Comparison of ENCODE assay signal across 9 cellular contexts in genomic region chr18:55419939-55420664, GRCh38.
DNase-seq lines count a peak whose midpoint lies in the region; ATAC-seq and TF ChIP-seq lines count a peak whose summit lies in the region.
"Had no signal": no experiment of that assay in that cellular context is flagged by ENCODE, and none has a peak within 500 bp of the region (broad histone marks: within the 10 kb centered on the region; RNA-seq: fewer than 3 reads in every experiment).

No MANE protein-coding gene starts in this region.

- ATAC-seq in GM21447 (IDR thresholded peaks at IDR 0.05; ENCODE audit: unreplicated experiment) (peak; percentile 34), GM19023 (IDR thresholded peaks at IDR 0.05; ENCODE audit: unreplicated experiment) (no peak), HG03457 (IDR thresholded peaks at IDR 0.05; ENCODE audit: unreplicated experiment) (no peak)

- H3K36me3 Mint-ChIP-seq in glutamatergic neuron (ENCODE audit: unreplicated experiment) = no peaks in the 10 kb centered on the region
- H3K36me3 Mint-ChIP-seq: activated naive CD8-positive, alpha-beta T cell treated with anti-CD3 and anti-CD28 coated beads, Interleukin-2, amount 10 ng/mL, durations not matched to agents 7 days and 5 days had no signal

- H3K27ac Mint-ChIP-seq in glutamatergic neuron (ENCODE audit: unreplicated experiment) = peak overlapping the region; percentile 10
- H3K27ac Mint-ChIP-seq: activated naive CD8-positive, alpha-beta T cell treated with anti-CD3 and anti-CD28 coated beads, Interleukin-2, amount 10 ng/mL, durations not matched to agents 7 days and 5 days had no signal

- H3K4me3 Mint-ChIP-seq in glutamatergic neuron (ENCODE audit: unreplicated experiment) = peak overlapping the region; percentile 14
- H3K4me3 Mint-ChIP-seq: activated naive CD8-positive, alpha-beta T cell treated with anti-CD3 and anti-CD28 coated beads, Interleukin-2, amount 10 ng/mL, durations not matched to agents 7 days and 5 days had no signal

- no peaks in the 10 kb centered on the region for H3K36me3 ChIP-seq in adrenal gland (replicated peaks in 1 of 2)

- H3K27ac ChIP-seq in substantia nigra (ENCODE audit: low read depth, low read length, poor library complexity, severe bottlenecking) = peak overlapping the region; percentile 67
- H3K27ac ChIP-seq in adrenal gland = peak overlapping the region in 1 of 5 donors; percentile 27

- peaks cover 0 to 14% of the 10 kb centered on the region in 2 donors for H3K4me1 ChIP-seq in adrenal gland (replicated peaks in 1 of 2)

- 60 to 68% (median 67%) methylated on average over 7 of the region's 7 CpGs for WGBS in adrenal gland, 4 donors

- H3K27me3 Mint-ChIP-seq in glutamatergic neuron (ENCODE audit: unreplicated experiment) = peaks cover 13% of the 10 kb centered on the region

- H3K9me3 ChIP-seq in adrenal gland (replicated peaks in 1 of 3) = no peaks in the 10 kb centered on the region

- CTCF ChIA-PET in HEK293T (lab: Yijun Ruan, JAX) = no interaction called here

- DNase-seq in M059J (ENCODE audit: low read depth) (peak; percentile 72), glutamatergic neuron (no peak), substantia nigra (lab: John Stamatoyannopoulos, UW) (peak in 4 of 49 donors; percentile 18 to 54 (median 38)), adrenal gland (no peak), HEK293T (ENCODE audit: extremely low spot score) (no peak)
- DNase-seq: activated naive CD8-positive, alpha-beta T cell treated with anti-CD3 and anti-CD28 coated beads, Interleukin-2, amount 10 ng/mL, durations not matched to agents 7 days and 5 days had no signal

- peaks cover 77% of the 10 kb centered on the region for H3K4me1 Mint-ChIP-seq in glutamatergic neuron (ENCODE audit: low read depth, unreplicated experiment)

- TF ChIP-seq CTCF in glutamatergic neuron (IDR thresholded peaks at IDR 0.05; ENCODE audit: partially characterized antibody, unreplicated experiment) (no peak), adrenal gland (IDR thresholded peaks at IDR 0.05) (no peak)

- H3K27me3 ChIP-seq in adrenal gland = no peaks in the 10 kb centered on the region

- POLR2A ChIA-PET in HEK293T (lab: Yijun Ruan, JAX) = no interaction called here

- TF ChIP-seq POLR2A in adrenal gland (IDR thresholded peaks at IDR 0.05) = no peak

- H3K9me3 Mint-ChIP-seq in glutamatergic neuron (ENCODE audit: unreplicated experiment) = peaks cover 14% of the 10 kb centered on the region
- H3K9me3 Mint-ChIP-seq: activated naive CD8-positive, alpha-beta T cell treated with anti-CD3 and anti-CD28 coated beads, Interleukin-2, amount 10 ng/mL, durations not matched to agents 7 days and 5 days had no signal

- intact Hi-C loops in adrenal gland (cut with DNase I) = loop anchor here (10.0 kb wide), 2 partner anchors 75 to 1155 kb away; no protein-coding TSS in a partner anchor

- H3K4me3 ChIP-seq in adrenal gland = no peak overlapping the region

TF ChIP-seq in HEK293T, 16 proteins besides CTCF, POLR2A, EP300 and RAD21:
- TF ChIP-seq BHLHE40 (IDR thresholded peaks at IDR 0.05; ENCODE audit: borderline replicate concordance) (no peak), TARDBP (IDR thresholded peaks at IDR 0.05) (no peak), PKNOX1 (IDR thresholded peaks at IDR 0.05) (no peak), FOXM1 (IDR thresholded peaks at IDR 0.05; ENCODE audit: borderline replicate concordance) (no peak), CTBP1 (IDR thresholded peaks at IDR 0.05; ENCODE audit: borderline replicate concordance) (no peak), LEF1 (IDR thresholded peaks at IDR 0.05; ENCODE audit: borderline replicate concordance) (no peak), ELF4 (IDR thresholded peaks at IDR 0.05) (no peak), HDGF (IDR thresholded peaks at IDR 0.05; ENCODE audit: borderline replicate concordance) (no peak), SP1 (IDR thresholded peaks at IDR 0.05) (no peak), ZNF384 (IDR thresholded peaks at IDR 0.05) (no peak), L3MBTL2 (conservative IDR thresholded peaks at IDR 0.05) (no peak), FOXA1 (IDR thresholded peaks at IDR 0.05) (no peak), ARNT (IDR thresholded peaks at IDR 0.05) (no peak), FOXK2 (IDR thresholded peaks at IDR 0.05) (no peak)
